ENCODE assay signal across 10 cellular contexts in genomic region chr6:336159-337114, GRCh38. TPM values are rescaled to one million over a fixed set of nuclear protein-coding genes. Genes with fewer than 3 reads are reported as not detected.
DNase-seq lines count a peak whose midpoint lies in the region; ATAC-seq and TF ChIP-seq lines count a peak whose summit lies in the region.
"Had no signal": no experiment of that assay in that cellular context is flagged by ENCODE, and none has a peak within 500 bp of the region (broad histone marks: within the 10 kb centered on the region; RNA-seq: fewer than 3 reads in every experiment).

No MANE protein-coding gene starts in this region.

- POLR2A ChIA-PET in activated CD4-positive, alpha-beta memory T cell treated with anti-CD3 and anti-CD28 coated beads, Interleukin-2, amount 10 ng/mL, durations not matched to agents 7 days and 5 days (lab: Charles Lee), result interaction anchor here (0.7 to 3.5 kb wide), 4 partner anchors 43 to 59 kb away, joined by 3 to 21 read pairs (median 12); partner anchors contain the start of genes DUSP22 and IRF4
- POLR2A ChIA-PET in activated CD4-positive, alpha-beta memory T cell treated with anti-CD3 and anti-CD28 coated beads for 36 hours (lab: Charles Lee), result no interaction called here
- POLR2A ChIA-PET in T-cell (lab: Charles Lee), result no interaction called here

- no peak overlapping the region for H2AFZ ChIP-seq in osteoblast (ENCODE audit: low read length)

- no peaks in the 10 kb centered on the region for H3K79me2 ChIP-seq in osteoblast (ENCODE audit: insufficient read depth, low read length)

- peak overlapping the region; percentile 71 for H3K27ac Mint-ChIP-seq in activated CD4-positive, alpha-beta memory T cell treated with anti-CD3 and anti-CD28 coated beads, Interleukin-2, amount 10 ng/mL, durations not matched to agents 7 days and 5 days
- no peak overlapping the region for H3K27ac Mint-ChIP-seq in activated CD4-positive, alpha-beta memory T cell treated with anti-CD3 and anti-CD28 coated beads for 36 hours
- H3K27ac Mint-ChIP-seq in T-cell, result peak overlapping the region; percentile 23 to 45

- no peak overlapping the region for H3K4me3 Mint-ChIP-seq in activated CD4-positive, alpha-beta memory T cell treated with anti-CD3 and anti-CD28 coated beads, Interleukin-2, amount 10 ng/mL, durations not matched to agents 7 days and 5 days
- no peak overlapping the region for H3K4me3 Mint-ChIP-seq in activated CD4-positive, alpha-beta memory T cell treated with anti-CD3 and anti-CD28 coated beads for 36 hours
- H3K4me3 Mint-ChIP-seq in T-cell, result peak overlapping the region in 1 of 3 donors; percentile 55

- no peaks in the 10 kb centered on the region for H3K9me3 ChIP-seq in osteoblast (ENCODE audit: low read depth, low read length)
- H3K9me3 ChIP-seq: A549 had no signal

- no peak overlapping the region for H3K27ac ChIP-seq in osteoblast (ENCODE audit: low read depth, low read length)
- H3K27ac ChIP-seq: A549 had no signal

- DNase-seq in activated CD4-positive, alpha-beta memory T cell treated with anti-CD3 and anti-CD28 coated beads, Interleukin-2, amount 10 ng/mL, durations not matched to agents 7 days and 5 days, result peak; percentile 29
- no peak for DNase-seq in activated CD4-positive, alpha-beta memory T cell treated with anti-CD3 and anti-CD28 coated beads for 36 hours
- DNase-seq in T-cell (no peak), retinal pigment epithelial cell (ENCODE audit: low read depth) (no peak), dermis blood vessel endothelial cell (no peak), osteoblast (ENCODE audit: insufficient read length, low spot score, missing footprints) (no peak), NCI-H2171 treated with DMSO at 0.1 percent for 48 hours (lab: John Stamatoyannopoulos, UW) (no peak)

- H3K4me1 ChIP-seq in osteoblast (ENCODE audit: insufficient read depth, low read length), result peaks cover 15% of the 10 kb centered on the region

- no peak overlapping the region for H3K4me3 ChIP-seq in retinal pigment epithelial cell (ENCODE audit: low read length)
- no peak overlapping the region for H3K4me3 ChIP-seq in osteoblast (ENCODE audit: insufficient read depth, low read length)
- H3K4me3 ChIP-seq: A549, lung had no signal

- H3K4me1 Mint-ChIP-seq in activated CD4-positive, alpha-beta memory T cell treated with anti-CD3 and anti-CD28 coated beads, Interleukin-2, amount 10 ng/mL, durations not matched to agents 7 days and 5 days, result peaks cover 55% of the 10 kb centered on the region
- H3K4me1 Mint-ChIP-seq in activated CD4-positive, alpha-beta memory T cell treated with anti-CD3 and anti-CD28 coated beads for 36 hours (ENCODE audit: low read depth), result peaks cover 35% of the 10 kb centered on the region
- H3K4me1 Mint-ChIP-seq in T-cell, result peaks cover 51 to 53% (median 51%) of the 10 kb centered on the region in 3 donors

- no peak overlapping the region for H3K4me2 ChIP-seq in osteoblast (ENCODE audit: insufficient read depth, low read length)
- H3K4me2 ChIP-seq: A549 had no signal

- H3K9me3 Mint-ChIP-seq in activated CD4-positive, alpha-beta memory T cell treated with anti-CD3 and anti-CD28 coated beads, Interleukin-2, amount 10 ng/mL, durations not matched to agents 7 days and 5 days, result no peaks in the 10 kb centered on the region
- H3K9me3 Mint-ChIP-seq in activated CD4-positive, alpha-beta memory T cell treated with anti-CD3 and anti-CD28 coated beads for 36 hours, result no peaks in the 10 kb centered on the region
- H3K9me3 Mint-ChIP-seq in T-cell, result no peaks in the 10 kb centered on the region

- intact Hi-C loops in activated CD4-positive, alpha-beta memory T cell treated with anti-CD3 and anti-CD28 coated beads for 36 hours (cut with micrococcal nuclease), result loop anchor here (1.0 kb wide), 1 partner anchor 17 kb away; no protein-coding TSS in a partner anchor

- H4K20me1 ChIP-seq in osteoblast (ENCODE audit: insufficient read depth, low read length), result peaks cover 16% of the 10 kb centered on the region

- CTCF ChIA-PET in activated CD4-positive, alpha-beta memory T cell treated with anti-CD3 and anti-CD28 coated beads, Interleukin-2, amount 10 ng/mL, durations not matched to agents 7 days and 5 days (lab: Charles Lee), result interaction anchor here (0.6 kb wide), 1 partner anchor 24 kb away, joined by 4 read pairs; no protein-coding TSS in a partner anchor
- CTCF ChIA-PET in activated CD4-positive, alpha-beta memory T cell treated with anti-CD3 and anti-CD28 coated beads for 36 hours (lab: Charles Lee), result no interaction called here
- CTCF ChIA-PET in T-cell (lab: Charles Lee), result no interaction called here

- peak; percentile 32 for ATAC-seq in HG02642 (IDR thresholded peaks at IDR 0.05; ENCODE audit: poor library complexity, unreplicated experiment)
- peak; percentile 45 to 67 (median 57) for ATAC-seq in T-cell (replicated peaks in 1 of 4)
- ATAC-seq: A549 had no signal

- H3K27me3 Mint-ChIP-seq in activated CD4-positive, alpha-beta memory T cell treated with anti-CD3 and anti-CD28 coated beads, Interleukin-2, amount 10 ng/mL, durations not matched to agents 7 days and 5 days, result no peaks in the 10 kb centered on the region
- H3K27me3 Mint-ChIP-seq in activated CD4-positive, alpha-beta memory T cell treated with anti-CD3 and anti-CD28 coated beads for 36 hours, result no peaks in the 10 kb centered on the region
- H3K27me3 Mint-ChIP-seq in T-cell, result no peaks in the 10 kb centered on the region

- no peaks in the 10 kb centered on the region for H3K27me3 ChIP-seq in osteoblast (ENCODE audit: insufficient read depth, low read length)

- TF ChIP-seq CTCF in retinal pigment epithelial cell (conservative IDR thresholded peaks at IDR 0.05; ENCODE audit: low read depth, low read length) (peak; percentile 1), osteoblast (IDR thresholded peaks at IDR 0.05; ENCODE audit: extremely low read depth, low read depth, low read length) (no peak)

- no peaks in the 10 kb centered on the region for H3K36me3 ChIP-seq in osteoblast (ENCODE audit: insufficient read depth, low read length)

- peaks cover 12% of the 10 kb centered on the region for H3K36me3 Mint-ChIP-seq in activated CD4-positive, alpha-beta memory T cell treated with anti-CD3 and anti-CD28 coated beads, Interleukin-2, amount 10 ng/mL, durations not matched to agents 7 days and 5 days (ENCODE audit: low read depth)
- no peaks in the 10 kb centered on the region for H3K36me3 Mint-ChIP-seq in activated CD4-positive, alpha-beta memory T cell treated with anti-CD3 and anti-CD28 coated beads for 36 hours
- peaks cover 5% of the 10 kb centered on the region for H3K36me3 Mint-ChIP-seq in T-cell

RNA-seq across cellular contexts. Expression of gene DUSP22, which starts 44.1 kb away (rescaled TPM):
- 10 to 100 TPM; 36.3 to 41.5 TPM for total RNA-seq in activated CD4-positive, alpha-beta memory T cell treated with anti-CD3 and anti-CD28 coated beads, Interleukin-2, amount 10 ng/mL, durations not matched to agents 7 days and 5 days
- 10 to 100 TPM; 28.0 to 28.7 TPM for total RNA-seq in activated CD4-positive, alpha-beta memory T cell treated with anti-CD3 and anti-CD28 coated beads for 36 hours
- total RNA-seq in T-cell, result 10 to 100 TPM; 32.0 to 52.4 (median 42.1) TPM
- 40.8 and 44.3 TPM in 2 replicates for total RNA-seq in dermis blood vessel endothelial cell
- total RNA-seq in osteoblast, result 18.1 and 25.6 TPM in 2 replicates

RNA-seq across cellular contexts. Expression of gene IRF4, which starts 55.1 kb away (rescaled TPM):
- total RNA-seq in activated CD4-positive, alpha-beta memory T cell treated with anti-CD3 and anti-CD28 coated beads, Interleukin-2, amount 10 ng/mL, durations not matched to agents 7 days and 5 days, result 100 to 1,000 TPM; 171 to 178 TPM
- 100 to 1,000 TPM; 689 to 705 TPM for total RNA-seq in activated CD4-positive, alpha-beta memory T cell treated with anti-CD3 and anti-CD28 coated beads for 36 hours
- 10 to 100 TPM; 16.9 to 67.2 (median 28.4) TPM for total RNA-seq in T-cell
- 0.05 TPM in 1 of 2 replicates, not detected in the other for total RNA-seq in dermis blood vessel endothelial cell
- total RNA-seq in osteoblast, result under 0.01 TPM in 2 replicates

Comparison
In these comparisons a context has a peak if more than half of its experiments do, and no peak if none do; other contexts are left out.
1. RNA of gene IRF4, which starts 55.1 kb away (total RNA-seq): 689 to 705 TPM in activated CD4-positive, alpha-beta memory T cell treated with anti-CD3 and anti-CD28 coated beads for 36 hours, 171 to 178 TPM in activated CD4-positive, alpha-beta memory T cell treated with anti-CD3 and anti-CD28 coated beads, Interleukin-2, amount 10 ng/mL, durations not matched to agents 7 days and 5 days and 16.9 to 67.2 TPM in T-cell; 0.05 TPM in dermis blood vessel endothelial cell and under 0.01 TPM in osteoblast; every median in the first group is over 10 times any median in the second.